14 cellular contexts compared by ENCODE assay signal in the genomic region with DNA sequence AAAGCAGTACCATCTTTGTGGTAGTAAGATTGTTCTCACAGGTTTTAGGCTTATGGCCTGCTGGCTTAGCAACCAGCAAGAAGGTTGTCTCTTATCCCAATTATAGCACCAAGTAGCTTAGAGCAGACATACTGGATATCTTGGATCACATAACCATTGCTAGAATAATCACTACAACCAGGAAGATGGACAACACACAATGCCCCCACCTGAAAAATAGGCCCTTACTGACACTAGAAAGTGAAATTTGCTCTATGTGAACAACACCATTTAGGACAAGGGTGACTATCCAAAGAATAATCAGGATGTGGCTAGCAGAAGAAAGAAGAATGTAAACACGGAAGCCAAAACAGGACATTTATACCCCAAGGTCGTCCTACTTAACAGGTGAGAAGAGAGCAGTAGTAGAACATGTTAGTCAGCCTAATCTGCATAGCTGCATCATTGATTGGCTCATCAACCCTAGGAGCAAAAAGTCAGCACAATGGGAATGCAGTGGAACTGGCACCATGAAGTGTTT.
DNase-seq lines count a peak whose midpoint lies in the region; ATAC-seq lines count a peak whose summit lies in the region.
"Had no signal": no experiment of that assay in that cellular context is flagged by ENCODE, and none has a peak within 500 bp of the region (broad histone marks: within the 10 kb centered on the region; RNA-seq: fewer than 3 reads in every experiment).

No MANE protein-coding gene starts in this region.

- DNase-seq in Daoy (ENCODE audit: low read depth) (peak; percentile 35), NCI-H2029 treated with DMSO at 0.1 percent for 48 hours (lab: John Stamatoyannopoulos, UW) (peak; percentile 63), T47D (ENCODE audit: low read depth in 1 of 2, low spot score in 1 of 2) (peak; percentile 5 to 82), left colon (no peak), NCI-H748 treated with DMSO at 0.1 percent for 48 hours (lab: John Stamatoyannopoulos, UW) (no peak), NCI-H510A treated with DMSO at 0.1 percent for 48 hours (lab: John Stamatoyannopoulos, UW) (no peak)
- DNase-seq: activated B cell treated with CpG ODN at 0.5 μM for 24 hours; activated effector memory CD4-positive, alpha-beta T cell treated with anti-CD3 and anti-CD28 coated beads, Interleukin-2, amount 50 U/mL, for 16 hours; NCI-H1417; NCI-H226; stimulated activated CD4-positive, alpha-beta T cell treated with anti-CD3 and anti-CD28 coated beads, Interleukin-2, amount 100 ng/mL, for 24 hours; tibial artery had no signal

- ATAC-seq in left colon (peak; percentile 16), HG02885 (IDR thresholded peaks at IDR 0.05; ENCODE audit: poor library complexity, unreplicated experiment) (no peak), GM19455 (IDR thresholded peaks at IDR 0.05; ENCODE audit: unreplicated experiment) (no peak)

- intact Hi-C loops in left colon (cut with DNase I, micrococcal nuclease), result no loop called here

- in situ Hi-C loops in T47D (cut with HindIII; ENCODE audit: low pct_unique_long_range_greater_than_20kb, low sequenced_read_pairs), result no loop called here

Comparison
In these comparisons a context has a peak if more than half of its experiments do, and no peak if none do; other contexts are left out.
1. DNase-seq: peak in Daoy (single experiment), NCI-H2029 treated with DMSO at 0.1 percent for 48 hours (single experiment) and T47D (2 of 2); none in left colon (0 of 2), NCI-H748 treated with DMSO at 0.1 percent for 48 hours (single experiment) and NCI-H510A treated with DMSO at 0.1 percent for 48 hours (single experiment).